In the genomic region with DNA sequence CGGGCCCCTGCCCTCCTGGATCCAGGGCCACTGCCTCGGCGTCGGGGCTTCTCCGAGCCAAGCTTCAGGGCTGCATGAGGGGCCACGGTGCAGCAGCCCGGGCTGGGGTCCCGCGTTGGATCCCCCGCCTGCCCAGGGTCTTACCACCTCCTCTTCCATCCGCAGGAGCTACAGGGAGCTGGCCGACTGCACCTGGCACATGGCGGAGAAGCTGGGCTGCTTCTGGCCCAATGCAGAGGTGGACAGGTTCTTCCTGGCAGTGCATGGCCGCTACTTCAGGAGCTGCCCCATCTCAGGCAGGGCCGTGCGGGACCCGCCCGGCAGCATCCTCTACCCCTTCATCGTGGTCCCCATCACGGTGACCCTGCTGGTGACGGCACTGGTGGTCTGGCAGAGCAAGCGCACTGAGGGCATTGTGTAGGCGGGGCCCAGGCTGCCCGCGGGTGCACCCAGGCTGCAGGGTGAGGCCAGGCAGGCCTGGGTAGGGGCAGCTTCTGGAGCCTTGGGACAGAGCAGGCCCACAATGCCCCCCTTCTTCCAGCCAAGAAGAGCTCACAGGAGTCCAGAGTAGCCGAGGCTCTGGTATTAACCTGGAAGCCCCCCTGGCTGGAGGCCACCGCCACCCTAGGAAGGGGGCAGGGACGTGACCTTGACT, we compare ENCODE assay signal across 16 cellular contexts.
"Had no signal": no experiment of that assay in that cellular context is flagged by ENCODE, and none has a peak within 500 bp of the region (broad histone marks: within the 10 kb centered on the region; RNA-seq: fewer than 3 reads in every experiment).

No MANE protein-coding gene starts in this region.

- H3K9me3 ChIP-seq: colonic mucosa, lower lobe of right lung had no signal

- H3K4me3 ChIP-seq: colonic mucosa, lower lobe of right lung, stomach, upper lobe of left lung had no signal

- H3K36me3 ChIP-seq: brain microvascular endothelial cell, colonic mucosa, lower lobe of right lung, upper lobe of left lung had no signal

- H3K27me3 ChIP-seq: brain microvascular endothelial cell, colonic mucosa, stomach, upper lobe of left lung had no signal

- H3K27ac ChIP-seq: brain microvascular endothelial cell, colonic mucosa, lower lobe of right lung, upper lobe of left lung had no signal

- ATAC-seq: activated CD8-positive, alpha-beta memory T cell treated with anti-CD3 and anti-CD28 coated beads, Interleukin-2, amount 10 ng/mL, durations not matched to agents 7 days and 5 days; natural killer cell treated with Interleukin-12 subunit alpha and Interleukin-12 subunit beta and Interleukin-15 and Interleukin-18, amount 100 ng/mL, for 72 hours had no signal

- DNase-seq: activated CD4-positive, alpha-beta T cell treated with anti-CD3 and anti-CD28 coated beads for 36 hours; activated CD4-positive, alpha-beta T cell treated with anti-CD3 and anti-CD28 coated beads, Interleukin-2, amount 50 U/mL, for 48 hours; activated CD8-positive, alpha-beta memory T cell treated with anti-CD3 and anti-CD28 coated beads, Interleukin-2, amount 10 ng/mL, durations not matched to agents 7 days and 5 days; activated naive CD4-positive, alpha-beta T cell treated with Interleukin-2 at 50 U/mL for 16 hours; anterior cingulate cortex; brain microvascular endothelial cell; colonic mucosa; foreskin melanocyte; immature natural killer cell; lower lobe of right lung; stimulated activated CD4-positive, alpha-beta T cell treated with anti-CD3 and anti-CD28 coated beads, Interleukin-2, amount 100 ng/mL, for 48 hours; stomach; SW 1271; T-helper 2 cell had no signal

- H3K4me1 ChIP-seq: colonic mucosa, lower lobe of right lung, stomach, upper lobe of left lung had no signal
